Comparison of ENCODE assay signal across 22 cellular contexts in the genomic region with DNA sequence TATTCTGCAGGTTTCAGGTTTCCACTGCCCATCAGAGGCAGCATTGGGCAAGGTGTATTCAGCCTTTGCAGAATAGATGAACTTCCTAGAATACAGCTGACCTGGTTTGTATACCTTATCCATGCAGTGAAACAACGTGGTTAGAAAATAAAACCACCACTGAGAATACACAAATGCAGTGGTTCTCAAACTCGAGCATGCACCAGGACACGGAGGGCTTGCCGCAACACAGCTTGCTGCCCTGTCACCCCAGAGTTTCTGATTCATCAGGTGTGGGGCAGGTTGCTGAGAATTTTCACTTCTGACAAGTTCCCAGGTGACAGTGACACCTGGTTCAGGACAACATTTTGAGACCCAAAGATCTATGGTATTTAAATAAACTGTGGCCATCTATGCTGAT.
"Had no signal": no experiment of that assay in that cellular context is flagged by ENCODE, and none has a peak within 500 bp of the region (broad histone marks: within the 10 kb centered on the region; RNA-seq: fewer than 3 reads in every experiment).

No MANE protein-coding gene starts in this region.

- H3K4me1 ChIP-seq: left lung, neural progenitor cell, sigmoid colon, testis, vagina had no signal

- H3K36me3 Mint-ChIP-seq: activated naive CD4-positive, alpha-beta T cell treated with anti-CD3 and anti-CD28 coated beads, Interleukin-2, amount 50 U/mL, for 72 hours; brain; neural progenitor cell; stimulated activated naive B cell treated with anti-CD40 and anti-IgM and Interleukin-4, amounts not matched to agents 10 μg/mL and 1 μg/mL and 100 μg/mL, for 72 hours; type B pancreatic cell had no signal

- H3K4me1 Mint-ChIP-seq: brain, neural progenitor cell had no signal

- H3K27ac Mint-ChIP-seq: activated CD8-positive, alpha-beta T cell treated with anti-CD3 and anti-CD28 coated beads, Interleukin-2, amount 10 ng/mL, durations not matched to agents 7 days and 5 days; activated naive CD4-positive, alpha-beta T cell treated with anti-CD3 and anti-CD28 coated beads, Interleukin-2, amount 50 U/mL, for 72 hours; activated T-helper 17 cell treated with anti-CD3 and anti-CD28 coated beads, Interleukin-2, amount 50 U/mL, for 72 hours; brain; naive thymus-derived CD8-positive, alpha-beta T cell; neural progenitor cell; progenitor cell of endocrine pancreas; stimulated activated naive B cell treated with anti-CD40 and anti-IgM and Interleukin-4, amounts not matched to agents 10 μg/mL and 1 μg/mL and 100 μg/mL, for 72 hours; type B pancreatic cell had no signal

- H2AFZ ChIP-seq: neural progenitor cell had no signal

- DNase-seq: activated CD4-positive, alpha-beta T cell treated with anti-CD3 and anti-CD28 coated beads for 1 hour; activated CD4-positive, alpha-beta T cell treated with anti-CD3 and anti-CD28 coated beads, Interleukin-2, amount 50 U/mL, for 1 hour; activated CD8-positive, alpha-beta T cell treated with anti-CD3 and anti-CD28 coated beads, Interleukin-2, amount 10 ng/mL, durations not matched to agents 7 days and 5 days; activated T-cell treated with anti-CD3 and anti-CD28 coated beads, Interleukin-2, amount 50 U/mL, for 1 hour; aorta; left lung; naive thymus-derived CD8-positive, alpha-beta T cell; retina; sigmoid colon; stimulated activated CD4-positive, alpha-beta T cell treated with anti-CD3 and anti-CD28 coated beads, Interleukin-2, amount 100 ng/mL, for 48 hours; stimulated activated CD8-positive, alpha-beta memory T cell treated with anti-CD3 and anti-CD28 coated beads, Interleukin-4, amount 100 ng/mL, for 48 hours; stimulated activated naive B cell treated with anti-CD40 and anti-IgM and Interleukin-4, amounts not matched to agents 10 μg/mL and 1 μg/mL and 100 μg/mL, for 72 hours; testis; WERI-Rb-1 had no signal

- H3K4me2 ChIP-seq: neural progenitor cell had no signal

- ATAC-seq: activated CD8-positive, alpha-beta T cell treated with anti-CD3 and anti-CD28 coated beads, Interleukin-2, amount 10 ng/mL, durations not matched to agents 7 days and 5 days; activated naive CD4-positive, alpha-beta T cell treated with anti-CD3 and anti-CD28 coated beads, Interleukin-2, amount 50 U/mL, for 72 hours; activated T-helper 17 cell treated with anti-CD3 and anti-CD28 coated beads, Interleukin-2, amount 50 U/mL, for 72 hours; left lung; naive thymus-derived CD8-positive, alpha-beta T cell; stimulated activated naive B cell treated with anti-CD40 and anti-IgM and Interleukin-4, amounts not matched to agents 10 μg/mL and 1 μg/mL and 100 μg/mL, for 72 hours had no signal

- H3K27ac ChIP-seq: left lung, neural progenitor cell, sigmoid colon, testis, vagina, WERI-Rb-1 had no signal

- H3K9me3 ChIP-seq: left lung, sigmoid colon, testis, vagina had no signal

- H3K27me3 Mint-ChIP-seq: brain; stimulated activated naive B cell treated with anti-CD40 and anti-IgM and Interleukin-4, amounts not matched to agents 10 μg/mL and 1 μg/mL and 100 μg/mL, for 72 hours had no signal

- H3K36me3 ChIP-seq: left lung, neural progenitor cell, sigmoid colon, vagina, WERI-Rb-1 had no signal

- H3K4me3 ChIP-seq: left lung, lung, neural progenitor cell, sigmoid colon, testis, vagina had no signal

- H3K4me3 Mint-ChIP-seq: activated CD8-positive, alpha-beta T cell treated with anti-CD3 and anti-CD28 coated beads, Interleukin-2, amount 10 ng/mL, durations not matched to agents 7 days and 5 days; activated T-helper 17 cell treated with anti-CD3 and anti-CD28 coated beads, Interleukin-2, amount 50 U/mL, for 72 hours; brain; naive thymus-derived CD8-positive, alpha-beta T cell; neural progenitor cell; stimulated activated naive B cell treated with anti-CD40 and anti-IgM and Interleukin-4, amounts not matched to agents 10 μg/mL and 1 μg/mL and 100 μg/mL, for 72 hours; type B pancreatic cell had no signal

- H3K9me3 Mint-ChIP-seq: activated naive CD4-positive, alpha-beta T cell treated with anti-CD3 and anti-CD28 coated beads, Interleukin-2, amount 50 U/mL, for 72 hours; activated T-helper 17 cell treated with anti-CD3 and anti-CD28 coated beads, Interleukin-2, amount 50 U/mL, for 72 hours; brain; naive thymus-derived CD8-positive, alpha-beta T cell; neural progenitor cell; stimulated activated naive B cell treated with anti-CD40 and anti-IgM and Interleukin-4, amounts not matched to agents 10 μg/mL and 1 μg/mL and 100 μg/mL, for 72 hours; type B pancreatic cell had no signal
